In the genomic region with DNA sequence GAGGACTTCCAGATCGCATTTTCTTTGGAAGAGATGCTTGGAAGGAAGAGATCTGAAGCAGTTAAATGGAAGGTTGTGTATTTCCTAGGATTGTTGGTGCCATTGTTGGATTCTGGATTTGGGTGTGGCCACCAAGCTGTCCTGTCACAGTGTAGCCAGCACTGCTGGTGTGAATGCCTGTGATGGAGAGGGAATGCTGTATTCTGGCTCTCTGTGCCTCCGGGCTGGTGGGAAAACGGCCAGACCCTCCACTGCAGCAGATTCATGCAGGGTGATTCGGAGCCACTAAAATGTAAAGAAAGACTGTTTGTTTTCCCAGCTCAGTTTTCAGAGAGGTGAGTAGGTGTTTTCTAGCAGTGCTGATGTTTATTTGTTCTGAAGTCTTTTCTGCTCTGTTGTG, we compare ENCODE assay signal across 21 cellular contexts. TPM values are rescaled to one million over a fixed set of nuclear protein-coding genes. Genes with fewer than 3 reads are reported as not detected.
"Had no signal": no experiment of that assay in that cellular context is flagged by ENCODE, and none has a peak within 500 bp of the region (broad histone marks: within the 10 kb centered on the region; RNA-seq: fewer than 3 reads in every experiment).

No MANE protein-coding gene starts in this region.

- H3K27me3 ChIP-seq: thyroid gland had no signal

- H3K36me3 ChIP-seq: thyroid gland had no signal

- ATAC-seq: effector memory CD8-positive, alpha-beta T cell had no signal

- H3K36me3 Mint-ChIP-seq: activated naive CD8-positive, alpha-beta T cell treated with anti-CD3 and anti-CD28 coated beads, Interleukin-2, amount 10 ng/mL, durations not matched to agents 7 days and 5 days had no signal

- H3K27ac Mint-ChIP-seq: activated naive CD8-positive, alpha-beta T cell treated with anti-CD3 and anti-CD28 coated beads, Interleukin-2, amount 10 ng/mL, durations not matched to agents 7 days and 5 days; effector memory CD8-positive, alpha-beta T cell had no signal

- H3K9me3 ChIP-seq: thyroid gland had no signal

- H3K27ac ChIP-seq: epithelial cell of prostate, thyroid gland had no signal

- H3K9me3 Mint-ChIP-seq: activated naive CD8-positive, alpha-beta T cell treated with anti-CD3 and anti-CD28 coated beads, Interleukin-2, amount 10 ng/mL, durations not matched to agents 7 days and 5 days; effector memory CD8-positive, alpha-beta T cell had no signal

- H3K4me3 ChIP-seq: thyroid gland had no signal

- FAIRE-seq: frontal cortex had no signal

- H3K4me1 ChIP-seq: thyroid gland had no signal

- H3K4me3 Mint-ChIP-seq: activated naive CD8-positive, alpha-beta T cell treated with anti-CD3 and anti-CD28 coated beads, Interleukin-2, amount 10 ng/mL, durations not matched to agents 7 days and 5 days; effector memory CD8-positive, alpha-beta T cell had no signal

- DNase-seq: activated CD4-positive, alpha-beta T cell treated with anti-CD3 and anti-CD28 coated beads for 1 hour; activated CD4-positive, alpha-beta T cell treated with anti-CD3 and anti-CD28 coated beads, Interleukin-2, amount 50 U/mL, for 4 hours; activated naive CD4-positive, alpha-beta T cell; activated naive CD8-positive, alpha-beta T cell treated with anti-CD3 and anti-CD28 coated beads, Interleukin-2, amount 10 ng/mL, durations not matched to agents 7 days and 5 days; activated T-cell treated with anti-CD3 and anti-CD28 coated beads for 4 hours; anterior cingulate cortex; dermis blood vessel endothelial cell; effector memory CD8-positive, alpha-beta T cell; head of caudate nucleus; kidney glomerular epithelial cell; stimulated activated CD4-positive, alpha-beta T cell treated with anti-CD3 and anti-CD28 coated beads, Interleukin-12 subunit alpha, Interleukin-12 subunit beta, amount 100 ng/mL, for 4 hours; stimulated activated CD4-positive, alpha-beta T cell treated with anti-CD3 and anti-CD28 coated beads, Interleukin-2, amount 100 ng/mL, for 24 hours; thyroid gland had no signal

RNA-seq across cellular contexts. Expression of a gene that starts 30.7 kb away (rescaled TPM):
- total RNA-seq: activated naive CD8-positive, alpha-beta T cell treated with anti-CD3 and anti-CD28 coated beads, Interleukin-2, amount 10 ng/mL, durations not matched to agents 7 days and 5 days; chondrocyte; dermis blood vessel endothelial cell; liver; mesenteric fat pad; osteocyte; pulmonary artery endothelial cell; thyroid gland; urinary bladder had no signal
